In the genomic region with DNA sequence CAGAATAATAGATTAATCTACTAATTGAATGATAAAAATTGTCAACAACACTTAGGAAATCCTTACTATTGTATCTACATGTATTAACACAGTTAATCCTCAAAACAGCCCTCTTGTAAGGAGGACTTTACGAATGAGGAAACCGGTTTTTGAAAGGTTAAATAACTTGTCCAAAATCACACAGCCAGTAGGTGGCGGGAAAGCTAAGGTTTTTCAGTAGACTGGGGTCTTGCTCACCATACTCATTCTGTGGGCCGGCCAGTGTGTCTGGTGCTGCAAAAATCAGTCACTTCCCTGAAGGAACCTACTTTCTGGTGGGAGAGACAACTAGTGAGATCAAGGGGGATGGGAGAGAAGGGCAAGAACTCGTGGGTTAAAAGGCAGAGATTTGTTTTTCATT, we compare ENCODE assay signal across 8 cellular contexts. TPM values are rescaled to one million over a fixed set of nuclear protein-coding genes. Genes with fewer than 3 reads are reported as not detected.
DNase-seq lines count a peak whose midpoint lies in the region; FAIRE-seq and TF ChIP-seq lines count a peak whose summit lies in the region.

No MANE protein-coding gene starts in this region.

- BruUV-seq in PC-9 (replicated peaks; lab: Mats Ljungman, UMichigan) = no TSS peak

- H3K36me3 ChIP-seq in PC-9 (ENCODE audit: low read depth) (no peaks in the 10 kb centered on the region), MG63 (peaks cover 16% of the 10 kb centered on the region), sigmoid colon (no peaks in the 10 kb centered on the region)

- no peaks in the 10 kb centered on the region for H4K20me1 ChIP-seq in PC-9 (ENCODE audit: insufficient read depth)

- CTCF ChIA-PET in PC-9 (lab: Charles Lee) = no interaction called here

- intact Hi-C loops in PC-9 (cut with micrococcal nuclease; ENCODE audit: unreplicated experiment) = loop anchor here (5.0 to 10.0 kb wide), 2 partner anchors 383 to 765 kb away; no protein-coding TSS in a partner anchor
- intact Hi-C loops in sigmoid colon (cut with DNase I) = no loop called here

- no peaks in the 10 kb centered on the region for H3K9me2 ChIP-seq in PC-9 (ENCODE audit: insufficient read depth)

- H3K9me3 ChIP-seq in PC-9 (ENCODE audit: insufficient read depth, low read depth) (no peaks in the 10 kb centered on the region), MG63 (no peaks in the 10 kb centered on the region), sigmoid colon (no peaks in the 10 kb centered on the region)

- TF ChIP-seq POLR2A in sigmoid colon (IDR thresholded peaks at IDR 0.05) (no peak), H54 (IDR thresholded peaks at IDR 0.05; ENCODE audit: low read depth, low read length) (no peak)

- FAIRE-seq in H54 (lab: Jason Lieb, UNC) = no peak

- H3K4me2 ChIP-seq in PC-9 = no peak overlapping the region

- TF ChIP-seq EP300 in sigmoid colon (IDR thresholded peaks at IDR 0.05) = no peak

- WGBS in sigmoid colon, 2 donors = 53 to 71% methylated on average over 5 of the region's 5 CpGs

- H3K27me3 ChIP-seq in PC-9 (ENCODE audit: insufficient read depth, low read depth) = no peaks in the 10 kb centered on the region
- no peaks in the 10 kb centered on the region for H3K27me3 ChIP-seq in MG63
- no peaks in the 10 kb centered on the region for H3K27me3 ChIP-seq in sigmoid colon

- H3K79me2 ChIP-seq in PC-9 (ENCODE audit: low read depth) = peaks cover 7% of the 10 kb centered on the region; the same call in 1 of the 2 replicates

- POLR2A ChIA-PET in PC-9 (lab: Charles Lee; ENCODE audit: unreplicated experiment) = no interaction called here

- H3K4me3 ChIP-seq in AG10803 (ENCODE audit: low read length) = no peak overlapping the region
- no peak overlapping the region for H3K4me3 ChIP-seq in GM12865 (ENCODE audit: low read depth, low read length)
- H3K4me3 ChIP-seq in PC-9 = no peak overlapping the region
- no peak overlapping the region for H3K4me3 ChIP-seq in fibroblast of the aortic adventitia (ENCODE audit: low read depth, low read length)
- H3K4me3 ChIP-seq in MG63 = no peak overlapping the region
- H3K4me3 ChIP-seq in sigmoid colon = no peak overlapping the region

- H3F3A ChIP-seq in PC-9 (ENCODE audit: insufficient read depth, low read depth) = peaks cover 5% of the 10 kb centered on the region; the same call in 1 of the 2 replicates

- TF ChIP-seq CTCF in AG10803 (conservative IDR thresholded peaks at IDR 0.05; ENCODE audit: low read length) (peak; percentile 57), GM12865 (IDR thresholded peaks at IDR 0.05; ENCODE audit: insufficient read depth, low read depth, low read length, missing control alignments) (peak; percentile 38), PC-9 (conservative IDR thresholded peaks at IDR 0.05) (peak; percentile 58), fibroblast of the aortic adventitia (IDR thresholded peaks at IDR 0.05; ENCODE audit: insufficient read depth, low read length) (peak; percentile 53), sigmoid colon (IDR thresholded peaks at IDR 0.05) (no peak)

- no peak overlapping the region for H2AFZ ChIP-seq in PC-9

- DNase-seq in AG10803 (ENCODE audit: low read depth) (peak; percentile 48), GM12865 (ENCODE audit: low read depth) (peak; percentile 61), PC-9 (no peak), fibroblast of the aortic adventitia (ENCODE audit: low read depth) (peak; percentile 68), MG63 (no peak), sigmoid colon (no peak), H54 (ENCODE audit: insufficient read length, low spot score) (no peak)
- no peak for DNase-seq in activated CD4-positive, CD25-positive, alpha-beta regulatory T cell treated with anti-CD3 and anti-CD28 coated beads, Interleukin-2, amount 50 U/mL, for 72 hours

- H3K4me1 ChIP-seq in PC-9 (replicated peaks; ENCODE audit: insufficient read depth) (peaks cover 15% of the 10 kb centered on the region), sigmoid colon (peaks cover 0 to 23% (median 21%) of the 10 kb centered on the region in 4 donors)

- H3K27ac ChIP-seq in PC-9 (no peak overlapping the region), sigmoid colon (no peak overlapping the region)

RNA-seq across cellular contexts. Expression of a gene that starts 3.8 kb away (rescaled TPM):
- total RNA-seq in PC-9 (2021) (23.8 and 27.2 TPM in 2 replicates), fibroblast of the aortic adventitia (ENCODE audit: low replicate concordance) (4.3 and 11.4 TPM in 2 replicates), sigmoid colon (1 to 10 TPM; 7.6 to 10.0 (median 9.3) TPM)
- 27.9 and 31.4 TPM in 2 replicates for total RNA-seq in MG63 (2014; rRNA removed; shearing (Covaris generic); ENCODE audit: low replicate concordance)
- polyA plus RNA-seq in sigmoid colon = 10 to 100 TPM in 2 of 3 donors, 1 to 10 TPM in 1; 9.0 to 30.0 (median 15.0) TPM

RNA-seq across cellular contexts. Expression of a gene that starts 24.8 kb away (rescaled TPM):
- total RNA-seq in PC-9 (2021) = 9.6 and 12.7 TPM in 2 replicates
- 2.9 and 5.8 TPM in 2 replicates for total RNA-seq in fibroblast of the aortic adventitia (ENCODE audit: low replicate concordance)
- total RNA-seq in MG63 (2014; rRNA removed; shearing (Covaris generic); ENCODE audit: low replicate concordance) = 2.6 and 3.6 TPM in 2 replicates
- total RNA-seq in sigmoid colon = 10 to 100 TPM in 1 of 4 donors, 1 to 10 TPM in 3; 6.9 to 11.5 (median 8.1) TPM
- 10 to 100 TPM in 2 of 3 donors, 1 to 10 TPM in 1; 4.2 to 11.4 (median 10.9) TPM for polyA plus RNA-seq in sigmoid colon

RNA-seq across cellular contexts. Expression of a gene that starts 38.8 kb away (rescaled TPM):
- total RNA-seq in PC-9 (2021) (40.4 and 43.2 TPM in 2 replicates), fibroblast of the aortic adventitia (ENCODE audit: low replicate concordance) (7.2 and 14.7 TPM in 2 replicates), sigmoid colon (10 to 100 TPM; 14.5 to 46.0 (median 15.3) TPM)
- total RNA-seq in MG63 (2014; rRNA removed; shearing (Covaris generic); ENCODE audit: low replicate concordance) = 26.8 and 33.2 TPM in 2 replicates
- 10 to 100 TPM; 10.8 to 36.5 (median 24.7) TPM for polyA plus RNA-seq in sigmoid colon

RNA-seq across cellular contexts. Expression of a gene that starts 39.0 kb away (rescaled TPM):
- total RNA-seq in PC-9 (2021) = 53.3 and 57.1 TPM in 2 replicates
- 37.8 and 99.4 TPM in 2 replicates for total RNA-seq in fibroblast of the aortic adventitia (ENCODE audit: low replicate concordance)
- total RNA-seq in MG63 (2014; rRNA removed; shearing (Covaris generic); ENCODE audit: low replicate concordance) = 88.3 and 102 TPM in 2 replicates
- total RNA-seq in sigmoid colon = 10 to 100 TPM; 51.0 to 66.5 (median 57.2) TPM
- polyA plus RNA-seq in sigmoid colon = 10 to 100 TPM in 2 of 3 donors, 1 to 10 TPM in 1; 7.8 to 62.1 (median 15.7) TPM

RNA-seq across cellular contexts. Expression of a gene that starts 47.8 kb away (rescaled TPM):
- 44.1 and 46.2 TPM in 2 replicates for total RNA-seq in PC-9 (2021)
- 9.6 and 25.4 TPM in 2 replicates for total RNA-seq in fibroblast of the aortic adventitia (ENCODE audit: low replicate concordance)
- total RNA-seq in MG63 (2014; rRNA removed; shearing (Covaris generic); ENCODE audit: low replicate concordance) = 44.1 and 57.9 TPM in 2 replicates
- total RNA-seq in sigmoid colon = 10 to 100 TPM; 43.1 to 69.2 (median 45.5) TPM
- 100 to 1,000 TPM; 211 to 336 (median 268) TPM for polyA plus RNA-seq in sigmoid colon

Comparison
In these comparisons a context has a peak if more than half of its experiments do, and no peak if none do; other contexts are left out.
1. DNase-seq: peak in AG10803 (single experiment), GM12865 (single experiment) and fibroblast of the aortic adventitia (single experiment); none in PC-9 (0 of 2), MG63 (single experiment), activated CD4-positive, CD25-positive, alpha-beta regulatory T cell treated with anti-CD3 and anti-CD28 coated beads, Interleukin-2, amount 50 U/mL, for 72 hours (single experiment), sigmoid colon (single experiment) and H54 (single experiment).
2. CTCF ChIP-seq: peak in AG10803 (single experiment), GM12865 (single experiment), PC-9 (single experiment) and fibroblast of the aortic adventitia (single experiment); none in sigmoid colon (0 of 4).